Comparison of ENCODE assay signal across 16 cellular contexts in the genomic region with DNA sequence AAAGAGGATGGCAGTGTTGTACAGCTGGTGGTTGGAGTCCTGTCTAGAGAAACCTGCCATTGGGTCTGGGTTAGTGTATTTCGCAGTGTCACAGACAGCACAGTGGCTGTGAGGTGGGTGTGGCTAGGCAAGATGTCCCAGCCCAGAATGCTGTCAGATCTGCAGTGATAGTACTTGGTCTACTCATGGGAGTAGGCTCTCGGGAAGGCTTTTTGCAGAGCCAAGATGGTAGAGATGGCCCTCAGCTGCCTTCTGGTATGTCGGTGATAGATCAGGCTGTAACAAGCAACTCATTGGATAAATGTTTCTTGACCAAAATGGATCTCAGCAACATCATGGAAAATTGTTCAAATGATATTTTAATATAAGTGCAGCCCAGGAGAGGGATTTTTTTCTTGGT.
"Had no signal": no experiment of that assay in that cellular context is flagged by ENCODE, and none has a peak within 500 bp of the region (broad histone marks: within the 10 kb centered on the region; RNA-seq: fewer than 3 reads in every experiment).

No MANE protein-coding gene starts in this region.

- H3K4me3 ChIP-seq: pancreas, thyroid gland had no signal

- H3K9me3 ChIP-seq: pancreas, thyroid gland had no signal

- H3K27me3 ChIP-seq: pancreas, thyroid gland had no signal

- DNase-seq: activated CD4-positive, alpha-beta memory T cell treated with anti-CD3 and anti-CD28 coated beads, Interleukin-2, amount 10 ng/mL, durations not matched to agents 7 days and 5 days; activated CD4-positive, alpha-beta T cell treated with anti-CD3 and anti-CD28 coated beads for 4 hours; activated CD4-positive, CD25-positive, alpha-beta regulatory T cell; activated gamma-delta T cell treated with Interleukin-2 at 50 U/mL for 16 hours; activated T-cell treated with anti-CD3 and anti-CD28 coated beads, Interleukin-2, amount 50 U/mL, for 1 hour; anterior cingulate cortex; kidney; pancreas; right cardiac atrium; stimulated activated CD4-positive, alpha-beta T cell treated with anti-CD3 and anti-CD28 coated beads, Interleukin-12 subunit alpha, Interleukin-12 subunit beta, amount 100 ng/mL, for 4 hours; stimulated activated CD4-positive, alpha-beta T cell treated with anti-CD3 and anti-CD28 coated beads, Interleukin-4, amount 100 ng/mL, for 4 hours; stimulated activated naive CD8-positive, alpha-beta T cell treated with anti-CD3 and anti-CD28 coated beads, Interleukin-15, Interleukin-2, amounts not matched to agents 100 U/mL and 50 U/mL, for 24 hours; thyroid gland had no signal

- H3K4me1 ChIP-seq: pancreas, thyroid gland had no signal

- ATAC-seq: left lobe of liver; natural killer cell treated with Interleukin-12 subunit alpha and Interleukin-12 subunit beta and Interleukin-15 and Interleukin-18, amount 100 ng/mL, for 72 hours; pancreas; right cardiac atrium; stimulated activated naive CD8-positive, alpha-beta T cell treated with anti-CD3 and anti-CD28 coated beads, Interleukin-15, Interleukin-2, amounts not matched to agents 100 U/mL and 50 U/mL, for 24 hours had no signal

- H3K36me3 ChIP-seq: pancreas, thyroid gland had no signal

- H3K27ac ChIP-seq: epithelial cell of prostate, pancreas, thyroid gland had no signal
